In genomic region chr5:177492841-177493240, GRCh38 we compare ENCODE assay signal across 11 cellular contexts. TPM values are rescaled to one million over a fixed set of nuclear protein-coding genes. Genes with fewer than 3 reads are reported as not detected.
A peak's percentile ranks its signal among the peaks of the same experiment; 100 is the strongest.
DNase-seq lines count a peak whose midpoint lies in the region; ATAC-seq and TF ChIP-seq lines count a peak whose summit lies in the region.
"Had no signal": no experiment of that assay in that cellular context is flagged by ENCODE, and none has a peak within 500 bp of the region (broad histone marks: within the 10 kb centered on the region; RNA-seq: fewer than 3 reads in every experiment).

No MANE protein-coding gene starts in this region.

- no peak overlapping the region for H3K4me3 ChIP-seq in cardiac muscle cell
- no peak overlapping the region for H3K4me3 ChIP-seq in neural progenitor cell
- H3K4me3 ChIP-seq in uterus: no peak overlapping the region

- H3K27ac ChIP-seq in cardiac muscle cell: peak overlapping the region; percentile 5
- peak overlapping the region; percentile 22 for H3K27ac ChIP-seq in neural progenitor cell
- peak overlapping the region; percentile 97 to 98 for H3K27ac ChIP-seq in uterus

- intact Hi-C loops in left cardiac atrium (cut with DNase I) (no loop called here), uterus (cut with DNase I; ENCODE audit: low total_unique reads) (no loop called here)

- no peaks in the 10 kb centered on the region for H3K9me3 Mint-ChIP-seq in brain
- no peaks in the 10 kb centered on the region for H3K9me3 Mint-ChIP-seq in neural progenitor cell

- no peak for TF ChIP-seq POLR2A in uterus (IDR thresholded peaks at IDR 0.05)

- H4K20me1 ChIP-seq in neural progenitor cell (ENCODE audit: low read depth): peaks cover 70% of the 10 kb centered on the region

- no peaks in the 10 kb centered on the region for H3K9me3 ChIP-seq in cardiac muscle cell (ENCODE audit: low read depth)
- no peaks in the 10 kb centered on the region for H3K9me3 ChIP-seq in neural progenitor cell (ENCODE audit: low read depth)
- H3K9me3 ChIP-seq in uterus: no peaks in the 10 kb centered on the region

- H3K36me3 ChIP-seq in cardiac muscle cell (peaks cover 35% of the 10 kb centered on the region), neural progenitor cell (no peaks in the 10 kb centered on the region), uterus (no peaks in the 10 kb centered on the region)

- H3K27me3 ChIP-seq in cardiac muscle cell (no peaks in the 10 kb centered on the region), neural progenitor cell (peaks cover 1% of the 10 kb centered on the region), uterus (no peaks in the 10 kb centered on the region)

- H2AFZ ChIP-seq in neural progenitor cell (replicated peaks): no peak overlapping the region

- H3K4me1 ChIP-seq in cardiac muscle cell (ENCODE audit: low read depth) (peaks cover 26% of the 10 kb centered on the region), neural progenitor cell (peaks cover 25% of the 10 kb centered on the region), uterus (peaks cover 17 to 38% of the 10 kb centered on the region in 2 donors)

- peaks cover 39% of the 10 kb centered on the region for H3F3A ChIP-seq in neural progenitor cell (ENCODE audit: low read depth)

- peak overlapping the region; percentile 60 to 92 (median 87) for H3K27ac Mint-ChIP-seq in brain
- peak overlapping the region; percentile 90 for H3K27ac Mint-ChIP-seq in neural progenitor cell

- H3K4me1 Mint-ChIP-seq in brain (peaks cover 52% of the 10 kb centered on the region), neural progenitor cell (peaks cover 38% of the 10 kb centered on the region)

- no peak for DNase-seq in cardiac muscle cell (ENCODE audit: low read depth in 1 of 2, low spot score in 1 of 2)
- no peak for DNase-seq in left cardiac atrium
- DNase-seq in neural progenitor cell (ENCODE audit: low spot score): no peak
- peak in 1 of 2 donors; percentile 47 for DNase-seq in uterus
- DNase-seq in AG08396 (ENCODE audit: low spot score): no peak
- DNase-seq: C1 segment of cervical spinal cord, NCI-H510A treated with DMSO at 0.1 percent for 48 hours, SHP77 treated with DMSO at 0.1 percent for 48 hours had no signal

- ATAC-seq in left cardiac atrium (no peak), GM19328 (IDR thresholded peaks at IDR 0.05; ENCODE audit: unreplicated experiment) (no peak), GM21723 (IDR thresholded peaks at IDR 0.05; ENCODE audit: unreplicated experiment) (no peak)

- H3K4me2 ChIP-seq in neural progenitor cell: no peak overlapping the region

- H3K9ac ChIP-seq in neural progenitor cell: no peak overlapping the region

- H3K27me3 Mint-ChIP-seq in brain (peaks cover 5% of the 10 kb centered on the region), neural progenitor cell (ENCODE audit: insufficient read depth, low read depth) (peaks cover 11% of the 10 kb centered on the region)

- H3K36me3 Mint-ChIP-seq in brain (peaks cover 25% of the 10 kb centered on the region), neural progenitor cell (peaks cover 17% of the 10 kb centered on the region)

- no peak for TF ChIP-seq CTCF in cardiac muscle cell (IDR thresholded peaks at IDR 0.05; ENCODE audit: low read depth, low read length)
- TF ChIP-seq CTCF in brain (conservative IDR thresholded peaks at IDR 0.05): no peak
- TF ChIP-seq CTCF in neural progenitor cell (IDR thresholded peaks at IDR 0.05): no peak
- TF ChIP-seq CTCF in uterus (IDR thresholded peaks at IDR 0.05): no peak

- peak overlapping the region in 1 of 5 experiments; percentile 50 for H3K4me3 Mint-ChIP-seq in brain
- H3K4me3 Mint-ChIP-seq in neural progenitor cell: no peak overlapping the region

- peaks cover 31% of the 10 kb centered on the region for H3K79me2 ChIP-seq in neural progenitor cell (ENCODE audit: low read depth)

RNA-seq across cellular contexts. Expression of gene PDLIM7, which starts 4.6 kb away (rescaled TPM):
- 165 and 255 TPM in 2 replicates for total RNA-seq in cardiac muscle cell
- 328 and 537 TPM in 2 replicates for polyA plus RNA-seq in cardiac muscle cell
- 10 to 100 TPM; 50.5 to 94.5 TPM for total RNA-seq in left cardiac atrium
- 20.1 TPM for polyA plus RNA-seq in brain (ENCODE audit: insufficient read depth, low read depth, low replicate concordance)
- 38.7 and 208 TPM in 2 replicates for total RNA-seq in neural progenitor cell (ENCODE audit: low replicate concordance)
- total RNA-seq in uterus: 100 to 1,000 TPM; 102 to 543 (median 193) TPM

RNA-seq across cellular contexts. Expression of gene DOK3, which starts 16.8 kb away (rescaled TPM):
- 2.4 and 6.0 TPM in 2 replicates for total RNA-seq in cardiac muscle cell
- polyA plus RNA-seq in cardiac muscle cell: 0.95 and 3.7 TPM in 2 replicates
- 1 to 10 TPM; 5.3 to 9.0 TPM for total RNA-seq in left cardiac atrium
- polyA plus RNA-seq in brain (ENCODE audit: insufficient read depth, low read depth, low replicate concordance): 1.8 TPM
- total RNA-seq in neural progenitor cell (ENCODE audit: low replicate concordance): 0.54 and 0.93 TPM in 2 replicates
- 10 to 100 TPM in 1 of 4 donors, 1 to 10 TPM in 3; 3.6 to 20.0 (median 7.1) TPM for total RNA-seq in uterus

RNA-seq across cellular contexts. Expression of gene DBN1, which starts 19.4 kb away (rescaled TPM):
- total RNA-seq in cardiac muscle cell: 258 and 295 TPM in 2 replicates
- 147 and 185 TPM in 2 replicates for polyA plus RNA-seq in cardiac muscle cell
- total RNA-seq in left cardiac atrium: 10 to 100 TPM; 30.2 to 55.1 TPM
- 275 TPM for polyA plus RNA-seq in brain (ENCODE audit: insufficient read depth, low read depth, low replicate concordance)
- 113 and 338 TPM in 2 replicates for total RNA-seq in neural progenitor cell (ENCODE audit: low replicate concordance)
- 100 to 1,000 TPM in 2 of 4 donors, 10 to 100 TPM in 2; 30.6 to 107 (median 82.7) TPM for total RNA-seq in uterus

RNA-seq across cellular contexts. Expression of gene DDX41, which starts 23.9 kb away (rescaled TPM):
- total RNA-seq in cardiac muscle cell: 183 and 223 TPM in 2 replicates
- 107 and 109 TPM in 2 replicates for polyA plus RNA-seq in cardiac muscle cell
- 10 to 100 TPM; 33.1 to 53.5 TPM for total RNA-seq in left cardiac atrium
- polyA plus RNA-seq in brain (ENCODE audit: insufficient read depth, low read depth, low replicate concordance): 231 TPM
- 60.7 and 118 TPM in 2 replicates for total RNA-seq in neural progenitor cell (ENCODE audit: low replicate concordance)
- total RNA-seq in uterus: 100 to 1,000 TPM in 2 of 4 donors, 10 to 100 TPM in 2; 61.0 to 146 (median 95.6) TPM

RNA-seq across cellular contexts. Expression of gene PRR7, which starts 46.2 kb away (rescaled TPM):
- total RNA-seq in cardiac muscle cell (26.4 and 29.0 TPM in 2 replicates), left cardiac atrium (1 to 10 TPM in 1 of 2 donors, under 1 TPM in 1; 0.59 to 1.6 TPM), neural progenitor cell (ENCODE audit: low replicate concordance) (4.5 and 31.7 TPM in 2 replicates), uterus (1 to 10 TPM in 2 of 4 donors, not detected in 2; 1.9 to 3.0 TPM)
- polyA plus RNA-seq in cardiac muscle cell (27.1 and 29.2 TPM in 2 replicates), brain (ENCODE audit: insufficient read depth, low read depth, low replicate concordance) (10.9 TPM)

Comparison
In these comparisons a context has a peak if more than half of its experiments do, and no peak if none do; other contexts are left out.
1. H3K27ac ChIP-seq: peak in every context shown above with its lines; median percentile 98 in uterus; 22 in neural progenitor cell; 5 in cardiac muscle cell.